20 cellular contexts compared by ENCODE assay signal in the genomic region with DNA sequence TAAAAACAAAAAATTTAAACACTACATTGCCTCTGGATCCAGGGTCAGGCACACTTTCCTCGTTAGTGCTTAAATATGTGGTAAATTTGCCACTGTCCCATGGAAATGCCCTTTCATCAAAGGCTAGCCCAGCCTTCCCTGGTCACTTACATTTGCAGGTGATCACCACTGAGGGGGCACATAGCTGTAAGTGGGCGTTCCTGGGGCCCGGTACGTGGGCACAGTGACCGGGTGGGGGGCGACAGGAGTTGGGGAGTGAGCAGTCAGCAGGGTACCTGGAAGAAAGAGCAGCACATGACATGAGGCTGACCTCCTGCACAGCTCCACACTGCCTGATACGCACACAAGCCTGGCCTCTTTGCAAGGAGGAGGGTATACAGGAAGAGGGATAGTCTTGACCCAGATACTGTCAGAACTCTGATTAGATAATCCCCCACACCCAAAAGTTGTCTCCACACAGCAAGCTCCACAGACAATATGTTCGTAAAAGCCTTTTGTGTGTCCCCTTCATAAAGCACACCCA.
"Had no signal": no experiment of that assay in that cellular context is flagged by ENCODE, and none has a peak within 500 bp of the region (broad histone marks: within the 10 kb centered on the region; RNA-seq: fewer than 3 reads in every experiment).

No MANE protein-coding gene starts in this region.

- H3K9me3 ChIP-seq: ascending aorta, breast epithelium, prostate gland, right atrium auricular region, SK-N-SH, stomach had no signal

- ATAC-seq: left cardiac atrium had no signal

- H3K4me3 ChIP-seq: ascending aorta, breast epithelium, hepatocyte, prostate gland, right atrium auricular region, stomach had no signal

- H3K27me3 Mint-ChIP-seq: dendritic cell treated with granulocyte-macrophage colony-stimulating factor and Interleukin-4, amounts not matched to agents 40 ng/mL and 50 ng/mL, for 4 days; type B pancreatic cell had no signal

- H3K27me3 ChIP-seq: ascending aorta, breast epithelium, hepatocyte, right atrium auricular region, stomach had no signal

- DNase-seq: activated CD4-positive, CD25-positive, alpha-beta regulatory T cell; activated naive CD4-positive, alpha-beta T cell treated with anti-CD3 and anti-CD28 coated beads for 36 hours; cerebellar nuclear complex; effector CD8-positive, alpha-beta T cell; foreskin fibroblast; left cardiac atrium; SHP77 treated with DMSO at 0.1 percent for 48 hours; SK-N-SH; stomach; T-helper 9 cell had no signal

- H3K4me1 ChIP-seq: breast epithelium, prostate gland had no signal

- H3K9ac ChIP-seq: SK-N-SH had no signal

- H3K27ac Mint-ChIP-seq: activated naive CD4-positive, alpha-beta T cell treated with anti-CD3 and anti-CD28 coated beads for 36 hours; activated T-helper 2 cell treated with anti-CD3 and anti-CD28 coated beads, Interferon-gamma antibody, Interleukin-2, Interleukin-4, amounts not matched to agents 10 μg/mL and 5 μg/mL and 100 μg/mL, durations not matched to agents 14 hours and 24 hours and 36 hours; dendritic cell treated with granulocyte-macrophage colony-stimulating factor and Interleukin-4, amounts not matched to agents 40 ng/mL and 50 ng/mL, for 4 days; nephron; type B pancreatic cell had no signal

- H3K4me2 ChIP-seq: hepatocyte, SK-N-SH had no signal

- H3K9me3 Mint-ChIP-seq: activated naive CD4-positive, alpha-beta T cell treated with anti-CD3 and anti-CD28 coated beads for 36 hours; activated T-helper 2 cell treated with anti-CD3 and anti-CD28 coated beads, Interferon-gamma antibody, Interleukin-2, Interleukin-4, amounts not matched to agents 10 μg/mL and 5 μg/mL and 100 μg/mL, durations not matched to agents 14 hours and 24 hours and 36 hours; dendritic cell treated with granulocyte-macrophage colony-stimulating factor and Interleukin-4, amounts not matched to agents 40 ng/mL and 50 ng/mL, for 4 days; nephron; type B pancreatic cell had no signal

- H3K27ac ChIP-seq: ascending aorta, breast epithelium, epithelial cell of prostate, hepatocyte, prostate gland, right atrium auricular region, stomach had no signal

- H3K4me3 Mint-ChIP-seq: activated naive CD4-positive, alpha-beta T cell treated with anti-CD3 and anti-CD28 coated beads for 36 hours; dendritic cell treated with granulocyte-macrophage colony-stimulating factor and Interleukin-4, amounts not matched to agents 40 ng/mL and 50 ng/mL, for 4 days; nephron; type B pancreatic cell had no signal

- H2AFZ ChIP-seq: hepatocyte had no signal
